Comparison of ENCODE assay signal across 1 cellular context in genomic region chr4:113145519-113146291, GRCh38.
TF ChIP-seq lines count a peak whose summit lies in the region.

No MANE protein-coding gene starts in this region.

TF ChIP-seq in HepG2, 621 proteins besides CTCF, POLR2A, EP300 and RAD21 (continued from another document):
- TF ChIP-seq ZBTB40 (IDR thresholded peaks at IDR 0.05) (no peak), ZBTB40 (CRISPR knock-in tag; IDR thresholded peaks at IDR 0.05) (0 out of 2 replicates have a peak, but pooled peaks have one; percentile 62)
- TF ChIP-seq, protein P1, sequence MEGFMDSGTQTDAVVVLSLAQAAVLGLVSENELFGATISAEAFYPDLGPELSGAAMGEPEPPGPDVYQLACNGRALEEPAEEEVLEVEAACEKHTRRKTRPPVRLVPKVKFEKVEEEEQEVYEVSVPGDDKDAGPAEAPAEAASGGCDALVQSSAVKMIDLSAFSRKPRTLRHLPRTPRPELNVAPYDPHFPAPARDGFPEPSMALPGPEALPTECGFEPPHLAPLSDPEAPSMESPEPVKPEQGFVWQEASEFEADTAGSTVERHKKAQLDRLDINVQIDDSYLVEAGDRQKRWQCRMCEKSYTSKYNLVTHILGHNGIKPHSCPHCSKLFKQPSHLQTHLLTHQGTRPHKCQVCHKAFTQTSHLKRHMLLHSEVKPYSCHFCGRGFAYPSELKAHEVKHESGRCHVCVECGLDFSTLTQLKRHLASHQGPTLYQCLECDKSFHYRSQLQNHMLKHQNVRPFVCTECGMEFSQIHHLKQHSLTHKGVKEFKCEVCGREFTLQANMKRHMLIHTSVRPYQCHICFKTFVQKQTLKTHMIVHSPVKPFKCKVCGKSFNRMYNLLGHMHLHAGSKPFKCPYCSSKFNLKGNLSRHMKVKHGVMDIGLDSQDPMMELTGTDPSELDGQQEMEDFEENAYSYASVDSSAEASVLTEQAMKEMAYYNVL (CRISPR knock-in tag; IDR thresholded peaks at IDR 0.05; ENCODE audit: borderline replicate concordance) = peak; percentile 19; the same call in 1 of the 2 replicates
